Comparison of ENCODE assay signal across 23 cellular contexts in the genomic region with DNA sequence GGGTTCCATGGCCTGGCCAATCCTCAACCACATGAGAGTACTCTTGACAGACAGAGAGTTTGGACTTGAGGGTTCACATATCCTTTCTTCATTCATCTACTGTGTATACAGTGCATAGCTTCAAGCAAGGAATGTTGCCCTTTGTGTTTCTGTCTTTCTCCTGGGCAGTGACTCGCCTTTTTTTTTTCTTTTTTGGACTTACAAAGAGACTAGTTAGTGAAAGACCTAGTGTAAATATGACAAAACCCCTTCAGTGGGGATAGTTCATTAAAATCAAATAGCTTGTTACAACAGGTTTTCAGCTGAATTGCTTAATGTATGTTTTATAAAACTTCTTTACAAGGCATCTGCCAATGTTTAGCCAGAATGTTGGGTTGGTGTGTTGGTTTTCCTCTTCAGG.
A peak's percentile ranks its signal among the peaks of the same experiment; 100 is the strongest.
DNase-seq lines count a peak whose midpoint lies in the region; ATAC-seq, FAIRE-seq and TF ChIP-seq lines count a peak whose summit lies in the region.
"Had no signal": no experiment of that assay in that cellular context is flagged by ENCODE, and none has a peak within 500 bp of the region (broad histone marks: within the 10 kb centered on the region; RNA-seq: fewer than 3 reads in every experiment).

No MANE protein-coding gene starts in this region.

- dilution Hi-C loops in keratinocyte (cut with MboI; ENCODE audit: extremely low pct_ligation_motif_present, low sequenced_read_pairs) = no loop called here

- H3K9me1 ChIP-seq in keratinocyte (ENCODE audit: control insufficient read depth, extremely low read depth, insufficient read depth, low read length) = no peaks in the 10 kb centered on the region

- no peaks in the 10 kb centered on the region for H3K36me3 Mint-ChIP-seq in stimulated activated effector memory CD8-positive, alpha-beta T cell treated with anti-CD3 and anti-CD28 coated beads, Interleukin-12 subunit alpha, Interleukin-12 subunit beta, amount 100 ng/mL, for 72 hours
- H3K36me3 Mint-ChIP-seq: CD4-positive, CD25-positive, alpha-beta regulatory T cell; CD8-positive, alpha-beta memory T cell; IgD-negative memory B cell had no signal

- H3K79me2 ChIP-seq in keratinocyte (ENCODE audit: control insufficient read depth, insufficient read depth, low read length) = no peaks in the 10 kb centered on the region

- no peaks in the 10 kb centered on the region for H3K4me1 Mint-ChIP-seq in stimulated activated effector memory CD8-positive, alpha-beta T cell treated with anti-CD3 and anti-CD28 coated beads, Interleukin-12 subunit alpha, Interleukin-12 subunit beta, amount 100 ng/mL, for 72 hours
- H3K4me1 Mint-ChIP-seq: CD4-positive, CD25-positive, alpha-beta regulatory T cell; CD8-positive, alpha-beta memory T cell had no signal

- H3K9me3 ChIP-seq in RWPE2 (ENCODE audit: severe bottlenecking) (no peaks in the 10 kb centered on the region), keratinocyte (ENCODE audit: control insufficient read depth, low read depth, low read length) (no peaks in the 10 kb centered on the region)
- H3K9me3 ChIP-seq: BE2C, HAP-1 had no signal

- peak overlapping the region; percentile 34 for H2AFZ ChIP-seq in keratinocyte (ENCODE audit: control insufficient read depth, low read length)
- H2AFZ ChIP-seq: GM23248 had no signal

- TF ChIP-seq CTCF in RWPE2 (IDR thresholded peaks at IDR 0.05; ENCODE audit: poor library complexity, severe bottlenecking) = no peak
- no peak for TF ChIP-seq CTCF in keratinocyte (optimal IDR thresholded peaks at IDR 0.05 in 1 of 3, IDR thresholded peaks at IDR 0.05 in 1 of 3, conservative IDR thresholded peaks at IDR 0.05 in 1 of 3; ENCODE audit: extremely low read depth in 1 of 3, insufficient read depth in 2 of 3, low read length in 3 of 3)

- peak; percentile 39; the same call in 2 of the 3 replicates for ATAC-seq in RWPE2 (ENCODE audit: low read depth)
- no peak for ATAC-seq in HG03045 (IDR thresholded peaks at IDR 0.05; ENCODE audit: unreplicated experiment)
- ATAC-seq in HG03457 (IDR thresholded peaks at IDR 0.05; ENCODE audit: unreplicated experiment) = no peak
- ATAC-seq in stimulated activated effector memory CD8-positive, alpha-beta T cell treated with anti-CD3 and anti-CD28 coated beads, Interleukin-12 subunit alpha, Interleukin-12 subunit beta, amount 100 ng/mL, for 72 hours = no peak
- ATAC-seq: HepG2 had no signal

- no peak overlapping the region for H3K27ac Mint-ChIP-seq in stimulated activated effector memory CD8-positive, alpha-beta T cell treated with anti-CD3 and anti-CD28 coated beads, Interleukin-12 subunit alpha, Interleukin-12 subunit beta, amount 100 ng/mL, for 72 hours
- H3K27ac Mint-ChIP-seq: CD4-positive, CD25-positive, alpha-beta regulatory T cell; IgD-negative memory B cell had no signal

- H3K27me3 ChIP-seq in RWPE2 (ENCODE audit: insufficient read depth, poor library complexity, severe bottlenecking) = no peaks in the 10 kb centered on the region
- H3K27me3 ChIP-seq in keratinocyte (ENCODE audit: control insufficient read depth, extremely low read depth, insufficient read depth, low read length) = no peaks in the 10 kb centered on the region
- H3K27me3 ChIP-seq: BE2C had no signal

- H4K20me1 ChIP-seq in keratinocyte (ENCODE audit: control insufficient read depth, extremely low read depth, insufficient read depth, low read length) = no peaks in the 10 kb centered on the region

- FAIRE-seq in keratinocyte (lab: Jason Lieb, UNC) = peak; percentile 62
- FAIRE-seq: A204.1, D721Med, GM12892, GM18507, HepG2 had no signal

- DNase-seq in RWPE2 (ENCODE audit: low spot score) = no peak
- DNase-seq in epithelial cell of prostate (ENCODE audit: low read depth, low spot score) = no peak
- no peak for DNase-seq in keratinocyte (ENCODE audit: low read depth, low spot score)
- no peak for DNase-seq in stimulated activated effector memory CD8-positive, alpha-beta T cell treated with anti-CD3 and anti-CD28 coated beads, Interleukin-12 subunit alpha, Interleukin-12 subunit beta, amount 100 ng/mL, for 72 hours (ENCODE audit: low spot score in 2 of 2)
- DNase-seq: ACHN; BE2C; C1 segment of cervical spinal cord; CD4-positive, CD25-positive, alpha-beta regulatory T cell; CD8-positive, alpha-beta memory T cell; COR-L47; DMS153; DMS79; GDM1; GM23248 had no signal

- H3K36me3 ChIP-seq in RWPE2 (ENCODE audit: low read depth) (no peaks in the 10 kb centered on the region), keratinocyte (ENCODE audit: control insufficient read depth in 2 of 2, extremely low read depth in 1 of 2, insufficient read depth in 2 of 2, low read length in 2 of 2) (no peaks in the 10 kb centered on the region)
- H3K36me3 ChIP-seq: BE2C, HAP-1 had no signal

- H3K4me2 ChIP-seq in keratinocyte (ENCODE audit: control insufficient read depth, extremely low read depth, insufficient read depth, low read depth, low read length) = peak overlapping the region; percentile 17

- peak overlapping the region; percentile 57 for H3K27ac ChIP-seq in RWPE2 (ENCODE audit: poor library complexity, severe bottlenecking)
- peak overlapping the region; percentile 75 for H3K27ac ChIP-seq in epithelial cell of prostate
- peak overlapping the region; percentile 82 for H3K27ac ChIP-seq in keratinocyte (ENCODE audit: control insufficient read depth, insufficient read depth, low read length)
- H3K27ac ChIP-seq: GM23248 had no signal

- H3K4me1 ChIP-seq in RWPE2 (ENCODE audit: insufficient read depth, poor library complexity, severe bottlenecking) (peaks cover 7% of the 10 kb centered on the region), keratinocyte (ENCODE audit: control insufficient read depth, extremely low read depth, insufficient read depth, low read length) (peaks cover 57% of the 10 kb centered on the region)
- H3K4me1 ChIP-seq: BE2C had no signal

- no peak overlapping the region for H3K4me3 Mint-ChIP-seq in stimulated activated effector memory CD8-positive, alpha-beta T cell treated with anti-CD3 and anti-CD28 coated beads, Interleukin-12 subunit alpha, Interleukin-12 subunit beta, amount 100 ng/mL, for 72 hours
- H3K4me3 Mint-ChIP-seq: CD4-positive, CD25-positive, alpha-beta regulatory T cell; CD8-positive, alpha-beta memory T cell; IgD-negative memory B cell had no signal

- H3K4me3 ChIP-seq in RWPE2 (ENCODE audit: severe bottlenecking) = no peak overlapping the region
- no peak overlapping the region for H3K4me3 ChIP-seq in keratinocyte (ENCODE audit: control insufficient read depth in 2 of 3, extremely low read depth in 1 of 3, insufficient read depth in 2 of 3, low read depth in 1 of 3, low read length in 3 of 3)
- H3K4me3 ChIP-seq: GM23248, HAP-1 had no signal

- no peaks in the 10 kb centered on the region for H3K9me3 Mint-ChIP-seq in stimulated activated effector memory CD8-positive, alpha-beta T cell treated with anti-CD3 and anti-CD28 coated beads, Interleukin-12 subunit alpha, Interleukin-12 subunit beta, amount 100 ng/mL, for 72 hours

- peak overlapping the region; percentile 16 for H3K9ac ChIP-seq in keratinocyte (ENCODE audit: control insufficient read depth, extremely low read depth, insufficient read depth, low read length)
- H3K9ac ChIP-seq: GM23248 had no signal
